10 cellular contexts compared by ENCODE assay signal in the genomic region with DNA sequence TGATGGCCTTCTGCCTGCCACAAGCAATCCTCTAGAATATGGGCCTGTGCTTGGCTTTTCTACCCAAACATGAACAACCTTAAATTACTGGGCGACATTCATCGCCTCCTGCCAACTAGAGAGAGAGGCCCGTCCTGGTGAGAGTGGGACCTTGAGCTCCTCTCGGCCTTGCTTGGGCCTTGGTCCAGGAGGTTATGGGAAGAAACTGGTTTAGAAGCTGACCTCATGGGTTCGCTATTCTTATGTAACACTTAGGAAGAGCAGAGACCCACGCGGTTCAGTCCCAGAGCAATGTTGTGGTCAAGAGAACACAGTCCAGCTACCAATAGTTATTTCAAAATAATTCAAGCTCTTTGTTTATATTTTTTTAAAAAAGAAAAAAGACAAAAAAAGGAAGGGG.
A peak's percentile ranks its signal among the peaks of the same experiment; 100 is the strongest.
DNase-seq lines count a peak whose midpoint lies in the region; ATAC-seq and TF ChIP-seq lines count a peak whose summit lies in the region.
"Had no signal": no experiment of that assay in that cellular context is flagged by ENCODE, and none has a peak within 500 bp of the region (broad histone marks: within the 10 kb centered on the region; RNA-seq: fewer than 3 reads in every experiment).

No MANE protein-coding gene starts in this region.

- peak overlapping the region; percentile 26 for H2AFZ ChIP-seq in osteoblast (ENCODE audit: low read length)
- H2AFZ ChIP-seq: PC-9 had no signal

- DNase-seq in astrocyte of the cerebellum (ENCODE audit: low read depth) = peak; percentile 47
- DNase-seq in Right ventricle myocardium superior = peak; percentile 85
- DNase-seq in osteoblast (ENCODE audit: insufficient read length, low spot score, missing footprints) = peak; percentile 94
- DNase-seq in vagina (ENCODE audit: extremely low spot score in 2 of 2) = no peak
- no peak for DNase-seq in RPMI8226
- no peak for DNase-seq in nucleus accumbens (lab: John Stamatoyannopoulos, UW)
- DNase-seq in NCI-H1417 (lab: John Stamatoyannopoulos, UW) = no peak
- DNase-seq: COR-L47, erythroblast, PC-9 had no signal

- peak; percentile 92 for ATAC-seq in Right ventricle myocardium superior (ENCODE audit: poor library complexity)

- TF ChIP-seq POLR2A in vagina (IDR thresholded peaks at IDR 0.05) = no peak

- no peaks in the 10 kb centered on the region for H4K20me1 ChIP-seq in osteoblast (ENCODE audit: insufficient read depth, low read length)

- TF ChIP-seq CTCF in astrocyte of the cerebellum (IDR thresholded peaks at IDR 0.05; ENCODE audit: low read depth, low read length, missing control alignments) (no peak), osteoblast (IDR thresholded peaks at IDR 0.05; ENCODE audit: extremely low read depth, low read depth, low read length) (no peak), vagina (IDR thresholded peaks at IDR 0.05) (no peak)

- H3K27me3 ChIP-seq in osteoblast (ENCODE audit: insufficient read depth, low read length) (no peaks in the 10 kb centered on the region), vagina (no peaks in the 10 kb centered on the region)

- H3K9me3 ChIP-seq in osteoblast (ENCODE audit: low read depth, low read length) (no peaks in the 10 kb centered on the region), vagina (no peaks in the 10 kb centered on the region)

- H3K4me1 ChIP-seq in osteoblast (ENCODE audit: insufficient read depth, low read length) (peaks cover 45% of the 10 kb centered on the region), vagina (peaks cover 37% of the 10 kb centered on the region)

- no peaks in the 10 kb centered on the region for H3K36me3 ChIP-seq in osteoblast (ENCODE audit: insufficient read depth, low read length)
- no peaks in the 10 kb centered on the region for H3K36me3 ChIP-seq in vagina

- H3K4me3 ChIP-seq in astrocyte of the cerebellum (ENCODE audit: low read depth, low read length) (no peak overlapping the region), osteoblast (ENCODE audit: insufficient read depth, low read length) (no peak overlapping the region), vagina (no peak overlapping the region)
- H3K4me3 ChIP-seq: PC-9 had no signal

- H3K4me2 ChIP-seq in osteoblast (ENCODE audit: insufficient read depth, low read length) = peak overlapping the region; percentile 11
- H3K4me2 ChIP-seq: PC-9 had no signal

- intact Hi-C loops in Right ventricle myocardium superior (cut with DNase I) = no loop called here
- intact Hi-C loops in vagina (cut with DNase I) = no loop called here

- H3K27ac ChIP-seq in osteoblast (ENCODE audit: low read depth, low read length) (peak overlapping the region; percentile 82), vagina (peak overlapping the region; percentile 87)
- H3K27ac ChIP-seq: PC-9 had no signal

- in situ Hi-C loops in astrocyte of the cerebellum (cut with HindIII; ENCODE audit: low sequenced_read_pairs) = no loop called here

- no peaks in the 10 kb centered on the region for H3K79me2 ChIP-seq in osteoblast (ENCODE audit: insufficient read depth, low read length)

Comparison
In these comparisons a context has a peak if more than half of its experiments do, and no peak if none do; other contexts are left out.
1. DNase-seq: peak in astrocyte of the cerebellum (single experiment), Right ventricle myocardium superior (single experiment) and osteoblast (single experiment); none in vagina (0 of 2), RPMI8226 (single experiment), nucleus accumbens (0 of 56) and NCI-H1417 (0 of 3).